8 cellular contexts compared by ENCODE assay signal in genomic region chr19:11261902-11262839, GRCh38. TPM values are rescaled to one million over a fixed set of nuclear protein-coding genes. Genes with fewer than 3 reads are reported as not detected.
DNase-seq lines count a peak whose midpoint lies in the region; ATAC-seq and TF ChIP-seq lines count a peak whose summit lies in the region.

A gene with protein sequence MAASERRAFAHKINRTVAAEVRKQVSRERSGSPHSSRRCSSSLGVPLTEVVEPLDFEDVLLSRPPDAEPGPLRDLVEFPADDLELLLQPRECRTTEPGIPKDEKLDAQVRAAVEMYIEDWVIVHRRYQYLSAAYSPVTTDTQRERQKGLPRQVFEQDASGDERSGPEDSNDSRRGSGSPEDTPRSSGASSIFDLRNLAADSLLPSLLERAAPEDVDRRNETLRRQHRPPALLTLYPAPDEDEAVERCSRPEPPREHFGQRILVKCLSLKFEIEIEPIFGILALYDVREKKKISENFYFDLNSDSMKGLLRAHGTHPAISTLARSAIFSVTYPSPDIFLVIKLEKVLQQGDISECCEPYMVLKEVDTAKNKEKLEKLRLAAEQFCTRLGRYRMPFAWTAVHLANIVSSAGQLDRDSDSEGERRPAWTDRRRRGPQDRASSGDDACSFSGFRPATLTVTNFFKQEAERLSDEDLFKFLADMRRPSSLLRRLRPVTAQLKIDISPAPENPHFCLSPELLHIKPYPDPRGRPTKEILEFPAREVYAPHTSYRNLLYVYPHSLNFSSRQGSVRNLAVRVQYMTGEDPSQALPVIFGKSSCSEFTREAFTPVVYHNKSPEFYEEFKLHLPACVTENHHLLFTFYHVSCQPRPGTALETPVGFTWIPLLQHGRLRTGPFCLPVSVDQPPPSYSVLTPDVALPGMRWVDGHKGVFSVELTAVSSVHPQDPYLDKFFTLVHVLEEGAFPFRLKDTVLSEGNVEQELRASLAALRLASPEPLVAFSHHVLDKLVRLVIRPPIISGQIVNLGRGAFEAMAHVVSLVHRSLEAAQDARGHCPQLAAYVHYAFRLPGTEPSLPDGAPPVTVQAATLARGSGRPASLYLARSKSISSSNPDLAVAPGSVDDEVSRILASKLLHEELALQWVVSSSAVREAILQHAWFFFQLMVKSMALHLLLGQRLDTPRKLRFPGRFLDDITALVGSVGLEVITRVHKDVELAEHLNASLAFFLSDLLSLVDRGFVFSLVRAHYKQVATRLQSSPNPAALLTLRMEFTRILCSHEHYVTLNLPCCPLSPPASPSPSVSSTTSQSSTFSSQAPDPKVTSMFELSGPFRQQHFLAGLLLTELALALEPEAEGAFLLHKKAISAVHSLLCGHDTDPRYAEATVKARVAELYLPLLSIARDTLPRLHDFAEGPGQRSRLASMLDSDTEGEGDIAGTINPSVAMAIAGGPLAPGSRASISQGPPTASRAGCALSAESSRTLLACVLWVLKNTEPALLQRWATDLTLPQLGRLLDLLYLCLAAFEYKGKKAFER (N-terminal part only) (minus strand): TSS chr19:11262524. CDS start chr19:11262440, 84 bp downstream.

- ATAC-seq in activated naive CD8-positive, alpha-beta T cell treated with anti-CD3 and anti-CD28 coated beads, Interleukin-2, amount 10 ng/mL, durations not matched to agents 7 days and 5 days (ENCODE audit: low read depth): peak; percentile 62
- ATAC-seq in GM19467 (IDR thresholded peaks at IDR 0.05; ENCODE audit: unreplicated experiment) (no peak), GM21723 (IDR thresholded peaks at IDR 0.05; ENCODE audit: unreplicated experiment) (no peak)

- no peak within 1 kb of the TSS for H3K27ac Mint-ChIP-seq in activated naive CD8-positive, alpha-beta T cell treated with anti-CD3 and anti-CD28 coated beads, Interleukin-2, amount 10 ng/mL, durations not matched to agents 7 days and 5 days

- peak within 1 kb of the TSS; percentile 90 for H3K4me3 ChIP-seq in left ventricle myocardium inferior

- H3K4me1 Mint-ChIP-seq in activated naive CD8-positive, alpha-beta T cell treated with anti-CD3 and anti-CD28 coated beads, Interleukin-2, amount 10 ng/mL, durations not matched to agents 7 days and 5 days: peaks cover 1% of the 10 kb centered on the region

- TF ChIP-seq CTCF in left ventricle myocardium inferior (IDR thresholded peaks at IDR 0.05; ENCODE audit: borderline replicate concordance): peak; percentile 60

- no peaks in the 10 kb centered on the region for H3K36me3 ChIP-seq in left ventricle myocardium inferior

- intact Hi-C loops in left ventricle myocardium inferior (cut with micrococcal nuclease): no loop called here

- no peaks in the 10 kb centered on the region for H3K9me3 ChIP-seq in left ventricle myocardium inferior (replicated peaks)

- peaks cover 47% of the 10 kb centered on the region for H3K4me1 ChIP-seq in left ventricle myocardium inferior

- no peaks in the 10 kb centered on the region for H3K36me3 Mint-ChIP-seq in activated naive CD8-positive, alpha-beta T cell treated with anti-CD3 and anti-CD28 coated beads, Interleukin-2, amount 10 ng/mL, durations not matched to agents 7 days and 5 days

- TF ChIP-seq EP300 in Ishikawa (IDR thresholded peaks at IDR 0.05; ENCODE audit: borderline replicate concordance): no peak

- no peaks in the 10 kb centered on the region for H3K9me3 Mint-ChIP-seq in activated naive CD8-positive, alpha-beta T cell treated with anti-CD3 and anti-CD28 coated beads, Interleukin-2, amount 10 ng/mL, durations not matched to agents 7 days and 5 days

- H3K4me3 Mint-ChIP-seq in activated naive CD8-positive, alpha-beta T cell treated with anti-CD3 and anti-CD28 coated beads, Interleukin-2, amount 10 ng/mL, durations not matched to agents 7 days and 5 days: peak within 1 kb of the TSS; percentile 69

- peaks cover 56% of the 10 kb centered on the region for H3K27me3 Mint-ChIP-seq in activated naive CD8-positive, alpha-beta T cell treated with anti-CD3 and anti-CD28 coated beads, Interleukin-2, amount 10 ng/mL, durations not matched to agents 7 days and 5 days

- peak; percentile 64 for DNase-seq in COLO668 (lab: John Stamatoyannopoulos, UW; ENCODE audit: unreplicated experiment)
- DNase-seq in activated naive CD8-positive, alpha-beta T cell treated with anti-CD3 and anti-CD28 coated beads, Interleukin-2, amount 10 ng/mL, durations not matched to agents 7 days and 5 days: peak; percentile 51
- DNase-seq in left ventricle myocardium inferior: peak; percentile 49
- no peak for DNase-seq in renal cortical epithelial cell (ENCODE audit: low read depth)
- no peak for DNase-seq in NCI-H1092 (lab: John Stamatoyannopoulos, UW)

- POLR2A ChIA-PET in activated naive CD8-positive, alpha-beta T cell treated with anti-CD3 and anti-CD28 coated beads, Interleukin-2, amount 10 ng/mL, durations not matched to agents 7 days and 5 days (lab: Charles Lee): no interaction called here

- TF ChIP-seq RAD21 in Ishikawa (IDR thresholded peaks at IDR 0.05; ENCODE audit: low read depth): no peak

- peak within 1 kb of the TSS; percentile 96 for H3K27ac ChIP-seq in left ventricle myocardium inferior (replicated peaks)

- H3K27me3 ChIP-seq in left ventricle myocardium inferior (ENCODE audit: low read depth): no peaks in the 10 kb centered on the region

TF ChIP-seq in Ishikawa, 13 proteins besides CTCF, POLR2A, EP300 and RAD21:
- TF ChIP-seq CREB1 (IDR thresholded peaks at IDR 0.05; ENCODE audit: low read depth): no peak
- no peak for TF ChIP-seq TEAD4 (IDR thresholded peaks at IDR 0.05)
- peak; percentile 90 for TF ChIP-seq ZBTB7A (IDR thresholded peaks at IDR 0.05; ENCODE audit: low read depth)
- no peak for TF ChIP-seq FOXM1 (IDR thresholded peaks at IDR 0.05; ENCODE audit: borderline replicate concordance, low read depth)
- TF ChIP-seq NFIC (IDR thresholded peaks at IDR 0.05): no peak
- TF ChIP-seq CEBPB (IDR thresholded peaks at IDR 0.05): no peak
- 0 out of 2 replicates have a peak, but pooled peaks have one; percentile 54 for TF ChIP-seq YY1 (IDR thresholded peaks at IDR 0.05; ENCODE audit: low read depth)
- TF ChIP-seq TAF1 (IDR thresholded peaks at IDR 0.05; ENCODE audit: low read depth): no peak
- peak; percentile 35; the same call in 1 of the 2 replicates for TF ChIP-seq MAX (IDR thresholded peaks at IDR 0.05)
- TF ChIP-seq TCF12 (IDR thresholded peaks at IDR 0.05; ENCODE audit: low read depth): peak; percentile 41; the same call in 1 of the 2 replicates
- peak; percentile 68; the same call in 1 of the 2 replicates for TF ChIP-seq USF1 (IDR thresholded peaks at IDR 0.05)
TF ChIP-seq in Ishikawa: peak in this region for 5.

RNA-seq across cellular contexts. Expression of the gene that starts here (rescaled TPM):
- total RNA-seq in activated naive CD8-positive, alpha-beta T cell treated with anti-CD3 and anti-CD28 coated beads, Interleukin-2, amount 10 ng/mL, durations not matched to agents 7 days and 5 days: under 1 TPM; 0.43 to 0.72 TPM
- total RNA-seq in left ventricle myocardium inferior (43.2 TPM), renal cortical epithelial cell (5.9 and 27.1 TPM in 2 replicates)

Comparison
In these comparisons a context has a peak if more than half of its experiments do, and no peak if none do; other contexts are left out.
1. Peak in DNase-seq and ATAC-seq in activated naive CD8-positive, alpha-beta T cell treated with anti-CD3 and anti-CD28 coated beads, Interleukin-2, amount 10 ng/mL, durations not matched to agents 7 days and 5 days; RNA of the gene not detected or under 1 TPM.
2. DNase-seq: peak in COLO668 (single experiment) and left ventricle myocardium inferior (single experiment); none in renal cortical epithelial cell (single experiment) and NCI-H1092 (single experiment).